11 cellular contexts compared by ENCODE assay signal in the genomic region with DNA sequence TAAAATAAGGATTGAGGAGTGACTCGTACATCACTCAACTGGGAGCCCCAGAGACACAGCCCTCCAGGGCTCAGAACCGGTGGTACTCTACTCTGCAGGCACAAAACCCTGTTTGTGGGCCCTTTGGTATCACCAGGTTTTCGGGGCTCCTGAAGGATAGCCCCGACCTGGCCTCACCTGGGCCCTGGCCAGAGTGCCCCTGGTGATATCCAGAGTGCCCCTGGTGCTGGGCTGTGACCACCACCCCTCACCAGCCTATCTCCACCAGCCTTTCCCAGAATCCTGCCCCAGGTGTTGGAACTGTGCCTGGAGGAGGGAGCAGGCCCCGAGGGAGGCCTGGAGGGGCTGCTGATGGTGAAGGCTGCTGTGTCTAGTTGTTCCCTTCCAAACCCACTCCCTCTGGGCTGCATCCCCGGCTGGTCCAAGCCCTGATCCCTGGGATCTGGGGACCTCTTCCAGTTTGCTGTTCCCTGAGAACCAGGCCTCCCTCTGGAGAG. TPM values are rescaled to one million over a fixed set of nuclear protein-coding genes. Genes with fewer than 3 reads are reported as not detected.
A peak's percentile ranks its signal among the peaks of the same experiment; 100 is the strongest.
DNase-seq lines count a peak whose midpoint lies in the region; ATAC-seq and TF ChIP-seq lines count a peak whose summit lies in the region.
"Had no signal": no experiment of that assay in that cellular context is flagged by ENCODE, and none has a peak within 500 bp of the region (broad histone marks: within the 10 kb centered on the region; RNA-seq: fewer than 3 reads in every experiment).

No MANE protein-coding gene starts in this region.

- no peak overlapping the region for H3K9ac ChIP-seq in BLaER1
- H3K9ac ChIP-seq in endodermal cell (ENCODE audit: extremely low read depth, low read length, poor library complexity, severe bottlenecking): no peak overlapping the region

- H3K36me3 Mint-ChIP-seq in endodermal cell (ENCODE audit: low read depth): no peaks in the 10 kb centered on the region
- H3K36me3 Mint-ChIP-seq: CD8-positive, alpha-beta memory T cell; memory B cell had no signal

- no peaks in the 10 kb centered on the region for H3K36me3 ChIP-seq in BLaER1
- H3K36me3 ChIP-seq in RWPE2 (ENCODE audit: low read depth): no peaks in the 10 kb centered on the region
- H3K36me3 ChIP-seq in psoas muscle (ENCODE audit: insufficient read depth in 1 of 2, low read depth in 1 of 2): no peaks in the 10 kb centered on the region
- no peaks in the 10 kb centered on the region for H3K36me3 ChIP-seq in endodermal cell (ENCODE audit: control insufficient read depth, insufficient read depth, low read length)

- H3K27me3 Mint-ChIP-seq in endodermal cell (ENCODE audit: insufficient read depth): no peaks in the 10 kb centered on the region
- H3K27me3 Mint-ChIP-seq: CD8-positive, alpha-beta memory T cell had no signal

- H3K9me3 ChIP-seq in BLaER1 (no peaks in the 10 kb centered on the region), RWPE2 (ENCODE audit: severe bottlenecking) (no peaks in the 10 kb centered on the region), psoas muscle (no peaks in the 10 kb centered on the region), endodermal cell (ENCODE audit: control insufficient read depth, low read length) (no peaks in the 10 kb centered on the region)

- no peak overlapping the region; the same call in 1 of the 2 replicates for H3K27ac ChIP-seq in BLaER1
- peak overlapping the region; percentile 58 for H3K27ac ChIP-seq in RWPE2 (ENCODE audit: poor library complexity, severe bottlenecking)
- H3K27ac ChIP-seq in psoas muscle: peak overlapping the region; percentile 67
- H3K27ac ChIP-seq in endodermal cell (ENCODE audit: low read depth, low read length): no peak overlapping the region

- H3K4me2 ChIP-seq in BLaER1: peak overlapping the region; percentile 40
- H3K4me2 ChIP-seq: GM23338 had no signal

- H4K20me1 ChIP-seq in BLaER1: no peaks in the 10 kb centered on the region

- no peaks in the 10 kb centered on the region for H3K9me3 Mint-ChIP-seq in endodermal cell
- H3K9me3 Mint-ChIP-seq: CD8-positive, alpha-beta memory T cell; GM23338; memory B cell had no signal

- H3K4me1 ChIP-seq in BLaER1 (peaks cover 54% of the 10 kb centered on the region), RWPE2 (ENCODE audit: insufficient read depth, poor library complexity, severe bottlenecking) (peaks cover 7% of the 10 kb centered on the region), psoas muscle (peaks cover 4% of the 10 kb centered on the region), endodermal cell (ENCODE audit: control insufficient read depth, insufficient read depth, low read length) (no peaks in the 10 kb centered on the region)

- TF ChIP-seq CTCF in RWPE2 (IDR thresholded peaks at IDR 0.05; ENCODE audit: poor library complexity, severe bottlenecking): no peak
- TF ChIP-seq CTCF in fibroblast of the aortic adventitia (IDR thresholded peaks at IDR 0.05; ENCODE audit: insufficient read depth, low read length): no peak
- no peak for TF ChIP-seq CTCF in psoas muscle (IDR thresholded peaks at IDR 0.05)
- TF ChIP-seq CTCF in endodermal cell (conservative IDR thresholded peaks at IDR 0.05): no peak

- peaks cover 5% of the 10 kb centered on the region for H3K4me1 Mint-ChIP-seq in endodermal cell

- H3K27ac Mint-ChIP-seq in endodermal cell: no peak overlapping the region
- H3K27ac Mint-ChIP-seq: GM23338, memory B cell had no signal

- intact Hi-C loops in psoas muscle (cut with DNase I): loop anchor here (5.0 to 10.0 kb wide), 3 partner anchors 55 to 142 kb away; no protein-coding TSS in a partner anchor

- no peak overlapping the region for H3K4me3 Mint-ChIP-seq in endodermal cell
- H3K4me3 Mint-ChIP-seq: CD8-positive, alpha-beta memory T cell; GM23338; memory B cell had no signal

- H3K27me3 ChIP-seq in BLaER1 (no peaks in the 10 kb centered on the region), RWPE2 (ENCODE audit: insufficient read depth, poor library complexity, severe bottlenecking) (no peaks in the 10 kb centered on the region), psoas muscle (ENCODE audit: insufficient read depth in 3 of 3, low read length in 2 of 3) (no peaks in the 10 kb centered on the region), endodermal cell (ENCODE audit: control insufficient read depth, insufficient read depth, low read length, poor library complexity, severe bottlenecking) (no peaks in the 10 kb centered on the region)

- ATAC-seq in RWPE2 (ENCODE audit: low read depth) (peak; percentile 45; the same call in 2 of the 3 replicates), psoas muscle (peak in 3 of 4 donors; percentile 14 to 29 (median 18)), HG02588 (IDR thresholded peaks at IDR 0.05; ENCODE audit: unreplicated experiment) (no peak)

- DNase-seq in RWPE2 (ENCODE audit: low spot score): no peak
- peak; percentile 29 for DNase-seq in fibroblast of the aortic adventitia (ENCODE audit: low read depth)
- DNase-seq in psoas muscle: no peak
- DNase-seq in NCI-H510A treated with DMSO at 0.1 percent for 48 hours (lab: John Stamatoyannopoulos, UW): no peak
- no peak for DNase-seq in T-helper 2 cell
- no peak for DNase-seq in endodermal cell

- H3K4me3 ChIP-seq in BLaER1 (no peak overlapping the region), RWPE2 (ENCODE audit: severe bottlenecking) (no peak overlapping the region), fibroblast of the aortic adventitia (ENCODE audit: low read depth, low read length) (no peak overlapping the region), psoas muscle (no peak overlapping the region), endodermal cell (ENCODE audit: low read length) (no peak overlapping the region)
- H3K4me3 ChIP-seq: GM23338 had no signal

- WGBS in psoas muscle, 3 donors: 46 to 58% (median 46%) methylated on average over 6 of the region's 6 CpGs
- 86 to 93% methylated on average over 4 to 6 of the region's 6 CpGs for WGBS in endodermal cell (ENCODE audit: insufficient coverage in 1 of 2, insufficient read length in 1 of 2), 2 experiments

RNA-seq across cellular contexts. Expression of gene GGT5, which starts 2.2 kb away (rescaled TPM):
- total RNA-seq in fibroblast of the aortic adventitia (ENCODE audit: low replicate concordance) (4.4 and 27.8 TPM in 2 replicates), psoas muscle (10 to 100 TPM in 2 of 4 donors, 1 to 10 TPM in 2; 7.3 to 11.3 (median 9.0) TPM), endodermal cell (under 1 TPM in 1 of 2 donors, not detected in 1; 0.29 TPM)
- 10 to 100 TPM in 1 of 3 donors, 1 to 10 TPM in 2; 9.3 to 13.7 (median 9.8) TPM for polyA plus RNA-seq in psoas muscle
- 0.61 TPM for polyA plus RNA-seq in endodermal cell (2013, experiment 1 of 2)
- 0.79 TPM for polyA plus RNA-seq in endodermal cell (2013, experiment 2 of 2)
- total RNA-seq: CD8-positive, alpha-beta memory T cell; GM23338 had no signal
- polyA plus RNA-seq: CD8-positive, alpha-beta memory T cell; GM23338 had no signal

RNA-seq across cellular contexts. Expression of gene SPECC1L, which starts 23.6 kb away (rescaled TPM):
- total RNA-seq in fibroblast of the aortic adventitia (ENCODE audit: low replicate concordance) (31.0 and 43.2 TPM in 2 replicates), psoas muscle (10 to 100 TPM; 23.6 to 29.9 (median 28.5) TPM), endodermal cell (10 to 100 TPM; 61.9 to 69.1 TPM)
- 10 to 100 TPM in 1 of 3 donors, 1 to 10 TPM in 2; 6.8 to 17.6 (median 7.8) TPM for polyA plus RNA-seq in psoas muscle
- 37.2 TPM for polyA plus RNA-seq in endodermal cell (2013, experiment 1 of 2)
- 37.3 TPM for polyA plus RNA-seq in endodermal cell (2013, experiment 2 of 2)

Comparison
In these comparisons a context has a peak if more than half of its experiments do, and no peak if none do; other contexts are left out.
1. H3K27ac ChIP-seq: peak in RWPE2 (single experiment) and psoas muscle (single experiment); none in BLaER1 (single experiment) and endodermal cell (single experiment).